2 cellular contexts compared by ENCODE assay signal in the genomic region with DNA sequence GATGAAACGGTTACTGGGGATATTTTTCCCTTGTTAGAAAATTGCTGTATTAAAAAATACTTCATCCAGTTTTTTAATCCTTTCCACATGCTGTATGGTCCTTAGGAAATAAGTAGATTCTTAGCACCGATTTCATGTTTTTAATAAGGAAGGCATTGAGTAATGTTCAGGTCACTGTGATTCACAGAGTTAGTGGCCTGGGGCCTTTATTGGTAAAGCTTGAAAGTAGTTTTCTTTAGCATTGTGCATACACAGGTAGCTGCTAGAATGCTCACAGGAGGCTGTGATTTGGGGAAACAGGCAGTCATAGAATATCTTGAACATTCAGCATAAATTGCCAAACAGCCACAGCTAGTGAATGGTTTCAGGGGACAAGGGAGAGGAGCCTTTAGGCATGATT.
TF ChIP-seq lines count a peak whose summit lies in the region.

No MANE protein-coding gene starts in this region.

TF ChIP-seq in GM23338, 12 proteins besides CTCF, POLR2A, EP300 and RAD21 (continued from another document and continues in another):
- TF ChIP-seq, protein P1, sequence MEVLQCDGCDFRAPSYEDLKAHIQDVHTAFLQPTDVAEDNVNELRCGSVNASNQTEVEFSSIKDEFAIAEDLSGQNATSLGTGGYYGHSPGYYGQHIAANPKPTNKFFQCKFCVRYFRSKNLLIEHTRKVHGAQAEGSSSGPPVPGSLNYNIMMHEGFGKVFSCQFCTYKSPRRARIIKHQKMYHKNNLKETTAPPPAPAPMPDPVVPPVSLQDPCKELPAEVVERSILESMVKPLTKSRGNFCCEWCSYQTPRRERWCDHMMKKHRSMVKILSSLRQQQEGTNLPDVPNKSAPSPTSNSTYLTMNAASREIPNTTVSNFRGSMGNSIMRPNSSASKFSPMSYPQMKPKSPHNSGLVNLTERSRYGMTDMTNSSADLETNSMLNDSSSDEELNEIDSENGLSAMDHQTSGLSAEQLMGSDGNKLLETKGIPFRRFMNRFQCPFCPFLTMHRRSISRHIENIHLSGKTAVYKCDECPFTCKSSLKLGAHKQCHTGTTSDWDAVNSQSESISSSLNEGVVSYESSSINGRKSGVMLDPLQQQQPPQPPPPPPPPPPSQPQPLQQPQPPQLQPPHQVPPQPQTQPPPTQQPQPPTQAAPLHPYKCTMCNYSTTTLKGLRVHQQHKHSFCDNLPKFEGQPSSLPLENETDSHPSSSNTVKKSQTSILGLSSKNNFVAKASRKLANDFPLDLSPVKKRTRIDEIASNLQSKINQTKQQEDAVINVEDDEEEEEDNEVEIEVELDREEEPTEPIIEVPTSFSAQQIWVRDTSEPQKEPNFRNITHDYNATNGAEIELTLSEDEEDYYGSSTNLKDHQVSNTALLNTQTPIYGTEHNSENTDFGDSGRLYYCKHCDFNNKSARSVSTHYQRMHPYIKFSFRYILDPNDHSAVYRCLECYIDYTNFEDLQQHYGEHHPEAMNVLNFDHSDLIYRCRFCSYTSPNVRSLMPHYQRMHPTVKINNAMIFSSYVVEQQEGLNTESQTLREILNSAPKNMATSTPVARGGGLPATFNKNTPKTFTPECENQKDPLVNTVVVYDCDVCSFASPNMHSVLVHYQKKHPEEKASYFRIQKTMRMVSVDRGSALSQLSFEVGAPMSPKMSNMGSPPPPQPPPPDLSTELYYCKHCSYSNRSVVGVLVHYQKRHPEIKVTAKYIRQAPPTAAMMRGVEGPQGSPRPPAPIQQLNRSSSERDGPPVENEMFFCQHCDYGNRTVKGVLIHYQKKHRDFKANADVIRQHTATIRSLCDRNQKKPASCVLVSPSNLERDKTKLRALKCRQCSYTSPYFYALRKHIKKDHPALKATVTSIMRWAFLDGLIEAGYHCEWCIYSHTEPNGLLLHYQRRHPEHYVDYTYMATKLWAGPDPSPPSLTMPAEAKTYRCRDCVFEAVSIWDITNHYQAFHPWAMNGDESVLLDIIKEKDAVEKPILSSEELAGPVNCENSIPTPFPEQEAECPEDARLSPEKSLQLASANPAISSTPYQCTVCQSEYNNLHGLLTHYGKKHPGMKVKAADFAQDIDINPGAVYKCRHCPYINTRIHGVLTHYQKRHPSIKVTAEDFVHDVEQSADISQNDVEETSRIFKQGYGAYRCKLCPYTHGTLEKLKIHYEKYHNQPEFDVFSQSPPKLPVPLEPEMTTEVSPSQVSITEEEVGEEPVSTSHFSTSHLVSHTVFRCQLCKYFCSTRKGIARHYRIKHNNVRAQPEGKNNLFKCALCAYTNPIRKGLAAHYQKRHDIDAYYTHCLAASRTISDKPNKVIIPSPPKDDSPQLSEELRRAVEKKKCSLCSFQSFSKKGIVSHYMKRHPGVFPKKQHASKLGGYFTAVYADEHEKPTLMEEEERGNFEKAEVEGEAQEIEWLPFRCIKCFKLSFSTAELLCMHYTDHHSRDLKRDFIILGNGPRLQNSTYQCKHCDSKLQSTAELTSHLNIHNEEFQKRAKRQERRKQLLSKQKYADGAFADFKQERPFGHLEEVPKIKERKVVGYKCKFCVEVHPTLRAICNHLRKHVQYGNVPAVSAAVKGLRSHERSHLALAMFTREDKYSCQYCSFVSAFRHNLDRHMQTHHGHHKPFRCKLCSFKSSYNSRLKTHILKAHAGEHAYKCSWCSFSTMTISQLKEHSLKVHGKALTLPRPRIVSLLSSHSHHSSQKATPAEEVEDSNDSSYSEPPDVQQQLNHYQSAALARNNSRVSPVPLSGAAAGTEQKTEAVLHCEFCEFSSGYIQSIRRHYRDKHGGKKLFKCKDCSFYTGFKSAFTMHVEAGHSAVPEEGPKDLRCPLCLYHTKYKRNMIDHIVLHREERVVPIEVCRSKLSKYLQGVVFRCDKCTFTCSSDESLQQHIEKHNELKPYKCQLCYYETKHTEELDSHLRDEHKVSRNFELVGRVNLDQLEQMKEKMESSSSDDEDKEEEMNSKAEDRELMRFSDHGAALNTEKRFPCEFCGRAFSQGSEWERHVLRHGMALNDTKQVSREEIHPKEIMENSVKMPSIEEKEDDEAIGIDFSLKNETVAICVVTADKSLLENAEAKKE (CRISPR knock-in tag; IDR thresholded peaks at IDR 0.05) = no peak
- TF ChIP-seq ETS1 (IDR thresholded peaks at IDR 0.05) = no peak
- no peak for TF ChIP-seq NANOG (IDR thresholded peaks at IDR 0.05; ENCODE audit: borderline replicate concordance)
- no peak for TF ChIP-seq STAT1 (IDR thresholded peaks at IDR 0.05; ENCODE audit: unreplicated experiment)
- TF ChIP-seq POLR2AphosphoS5 (IDR thresholded peaks at IDR 0.05; ENCODE audit: low read depth) = no peak
- no peak for TF ChIP-seq JUNB (IDR thresholded peaks at IDR 0.05; ENCODE audit: unreplicated experiment)
- TF ChIP-seq EZH2 (IDR thresholded peaks at IDR 0.05; ENCODE audit: low read depth, unreplicated experiment) = no peak
- TF ChIP-seq CREB1 (CRISPR knock-in tag; IDR thresholded peaks at IDR 0.05; ENCODE audit: low read depth) = no peak
- no peak for TF ChIP-seq ZNF331 (CRISPR knock-in tag; IDR thresholded peaks at IDR 0.05; ENCODE audit: low read depth)
- no peak for TF ChIP-seq REST (IDR thresholded peaks at IDR 0.05; ENCODE audit: unreplicated experiment)

TF ChIP-seq in SK-N-SH treated with all-trans-retinoic acid at 6 μM for 48 hours, 23 proteins besides CTCF, POLR2A, EP300 and RAD21 (continued from another document):
- TF ChIP-seq CSRNP3 (CRISPR knock-in tag; IDR thresholded peaks at IDR 0.05) = no peak
- TF ChIP-seq CSDC2 (CRISPR knock-in tag; IDR thresholded peaks at IDR 0.05) = no peak
- no peak for TF ChIP-seq ZNF70 (CRISPR knock-in tag; IDR thresholded peaks at IDR 0.05)
- no peak for TF ChIP-seq ZC3H10 (CRISPR knock-in tag; IDR thresholded peaks at IDR 0.05)
- TF ChIP-seq ZFP30 (CRISPR knock-in tag; IDR thresholded peaks at IDR 0.05) = no peak
- no peak for TF ChIP-seq OSR1 (CRISPR knock-in tag; IDR thresholded peaks at IDR 0.05)
- TF ChIP-seq PPARA (CRISPR knock-in tag; IDR thresholded peaks at IDR 0.05; ENCODE audit: borderline replicate concordance) = no peak
- TF ChIP-seq TOX (CRISPR knock-in tag; IDR thresholded peaks at IDR 0.05; ENCODE audit: borderline replicate concordance) = no peak
- TF ChIP-seq ZNF8 (CRISPR knock-in tag; IDR thresholded peaks at IDR 0.05) = no peak
- TF ChIP-seq ZNF565 (CRISPR knock-in tag; conservative IDR thresholded peaks at IDR 0.05; ENCODE audit: low read depth) = no peak
